1 cellular context compared by ENCODE assay signal in genomic region chr2:172329404-172330059, GRCh38.
TF ChIP-seq lines count a peak whose summit lies in the region.

No MANE protein-coding gene starts in this region.

TF ChIP-seq in IMR-90, 13 proteins besides CTCF, POLR2A, EP300 and RAD21:
- TF ChIP-seq, protein P1, sequence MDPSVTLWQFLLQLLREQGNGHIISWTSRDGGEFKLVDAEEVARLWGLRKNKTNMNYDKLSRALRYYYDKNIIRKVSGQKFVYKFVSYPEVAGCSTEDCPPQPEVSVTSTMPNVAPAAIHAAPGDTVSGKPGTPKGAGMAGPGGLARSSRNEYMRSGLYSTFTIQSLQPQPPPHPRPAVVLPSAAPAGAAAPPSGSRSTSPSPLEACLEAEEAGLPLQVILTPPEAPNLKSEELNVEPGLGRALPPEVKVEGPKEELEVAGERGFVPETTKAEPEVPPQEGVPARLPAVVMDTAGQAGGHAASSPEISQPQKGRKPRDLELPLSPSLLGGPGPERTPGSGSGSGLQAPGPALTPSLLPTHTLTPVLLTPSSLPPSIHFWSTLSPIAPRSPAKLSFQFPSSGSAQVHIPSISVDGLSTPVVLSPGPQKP (IDR thresholded peaks at IDR 0.05; ENCODE audit: borderline replicate concordance, low read depth, low read length) = no peak
- TF ChIP-seq BHLHE40 (IDR thresholded peaks at IDR 0.05; ENCODE audit: low read depth, low read length) (no peak), CEBPB (IDR thresholded peaks at IDR 0.05; ENCODE audit: low read depth, low read length) (no peak), SMC3 (IDR thresholded peaks at IDR 0.05; ENCODE audit: low read depth, low read length) (no peak), MXI1 (IDR thresholded peaks at IDR 0.05; ENCODE audit: borderline replicate concordance, low read depth, low read length) (no peak), MAFK (IDR thresholded peaks at IDR 0.05; ENCODE audit: low read depth, low read length) (no peak), CHD1 (IDR thresholded peaks at IDR 0.05; ENCODE audit: low read depth, low read length) (no peak), FOS (IDR thresholded peaks at IDR 0.05; ENCODE audit: low read depth, low read length) (no peak), NFE2L2 (IDR thresholded peaks at IDR 0.05; ENCODE audit: low read depth, low read length) (no peak), RFX5 (IDR thresholded peaks at IDR 0.05; ENCODE audit: low read depth, low read length) (no peak), MAZ (IDR thresholded peaks at IDR 0.05; ENCODE audit: borderline replicate concordance, low read depth, low read length) (no peak), USF2 (IDR thresholded peaks at IDR 0.05; ENCODE audit: low read depth, low read length) (no peak), RCOR1 (IDR thresholded peaks at IDR 0.05; ENCODE audit: insufficient replicate concordance, low read length) (no peak)
